Comparison of ENCODE assay signal across 26 cellular contexts in the genomic region with DNA sequence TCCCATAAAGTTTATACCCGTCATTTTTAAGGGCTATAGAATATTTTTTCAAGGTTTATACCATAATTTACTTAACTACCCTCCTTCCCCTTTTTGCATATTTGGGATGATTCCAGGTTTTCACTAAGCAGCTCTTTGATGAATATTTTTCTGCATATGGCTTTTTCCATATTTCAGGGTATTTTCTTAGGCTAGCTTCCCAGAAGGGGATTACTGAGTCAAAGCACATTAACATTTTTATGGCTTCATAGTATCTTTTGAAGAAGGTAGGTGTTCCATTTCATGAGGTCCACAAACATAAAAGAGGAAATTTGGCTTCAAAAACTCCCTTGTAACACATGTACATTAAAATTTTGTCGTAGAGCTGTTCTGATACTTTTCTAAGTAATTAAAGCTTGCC. TPM values are rescaled to one million over a fixed set of nuclear protein-coding genes. Genes with fewer than 3 reads are reported as not detected.
DNase-seq lines count a peak whose midpoint lies in the region; ATAC-seq and TF ChIP-seq lines count a peak whose summit lies in the region.
"Had no signal": no experiment of that assay in that cellular context is flagged by ENCODE, and none has a peak within 500 bp of the region (broad histone marks: within the 10 kb centered on the region; RNA-seq: fewer than 3 reads in every experiment).

No MANE protein-coding gene starts in this region.

- no peak overlapping the region for H3K4me2 ChIP-seq in SK-N-SH
- H3K4me2 ChIP-seq: BLaER1, GM23338 had no signal

- no peak overlapping the region for H3K9ac ChIP-seq in SK-N-SH
- H3K9ac ChIP-seq: BLaER1 had no signal

- H3K27ac ChIP-seq in SK-N-SH (ENCODE audit: low read depth in 2 of 2, low read length in 1 of 2) (peak overlapping the region in 1 of 2 experiments; percentile 58; a peak in 1 of 4 replicates), right lobe of liver (no peak overlapping the region)
- H3K27ac ChIP-seq: BLaER1, colonic mucosa, psoas muscle, skin epidermis, VCaP had no signal

- peaks cover 62% of the 10 kb centered on the region for H3K4me1 Mint-ChIP-seq in nephron
- H3K4me1 Mint-ChIP-seq: activated CD8-positive, alpha-beta memory T cell treated with anti-CD3 and anti-CD28 coated beads, Interleukin-2, amount 10 ng/mL, durations not matched to agents 7 days and 5 days; activated naive CD4-positive, alpha-beta T cell treated with anti-CD3 and anti-CD28 coated beads, Interleukin-2, amount 50 U/mL, for 24 hours had no signal

- H3K36me3 Mint-ChIP-seq in nephron (ENCODE audit: low read depth) = no peaks in the 10 kb centered on the region
- H3K36me3 Mint-ChIP-seq: activated CD8-positive, alpha-beta memory T cell treated with anti-CD3 and anti-CD28 coated beads, Interleukin-2, amount 10 ng/mL, durations not matched to agents 7 days and 5 days; activated naive CD4-positive, alpha-beta T cell treated with anti-CD3 and anti-CD28 coated beads, Interleukin-2, amount 50 U/mL, for 24 hours had no signal

- H3K9me3 Mint-ChIP-seq in nephron = no peaks in the 10 kb centered on the region
- H3K9me3 Mint-ChIP-seq: activated naive CD4-positive, alpha-beta T cell treated with anti-CD3 and anti-CD28 coated beads, Interleukin-2, amount 50 U/mL, for 24 hours; effector memory CD8-positive, alpha-beta T cell; GM23338; T-helper 2 cell treated with Interferon-gamma antibody and Interleukin-4, amounts not matched to agents 5 μg/mL and 100 μg/mL, for 36 hours had no signal

- peak overlapping the region; percentile 94 to 99 (median 95) for H3K27ac Mint-ChIP-seq in nephron
- H3K27ac Mint-ChIP-seq: activated CD8-positive, alpha-beta memory T cell treated with anti-CD3 and anti-CD28 coated beads, Interleukin-2, amount 10 ng/mL, durations not matched to agents 7 days and 5 days; activated naive CD4-positive, alpha-beta T cell treated with anti-CD3 and anti-CD28 coated beads, Interleukin-2, amount 50 U/mL, for 24 hours; effector memory CD8-positive, alpha-beta T cell; GM23338; T-helper 2 cell treated with Interferon-gamma antibody and Interleukin-4, amounts not matched to agents 5 μg/mL and 100 μg/mL, for 36 hours had no signal

- no peak overlapping the region for H2AFZ ChIP-seq in SK-N-SH (ENCODE audit: low read depth)

- TF ChIP-seq EP300 in SK-N-SH (IDR thresholded peaks at IDR 0.05; ENCODE audit: borderline replicate concordance in 1 of 2, low read depth in 1 of 2, low read length in 1 of 2) = 0 out of 4 replicates have a peak, but pooled peaks of 1 of the 2 experiments have one; percentile 19

- no peak for ATAC-seq in right lobe of liver
- ATAC-seq: activated CD8-positive, alpha-beta memory T cell treated with anti-CD3 and anti-CD28 coated beads, Interleukin-2, amount 10 ng/mL, durations not matched to agents 7 days and 5 days; effector memory CD8-positive, alpha-beta T cell; GM23338; psoas muscle had no signal

- peaks cover 0 to 13% of the 10 kb centered on the region in 2 experiments; a peak in 1 of 4 replicates for H3K4me1 ChIP-seq in SK-N-SH (ENCODE audit: control insufficient read depth in 1 of 2, insufficient read depth in 2 of 2, low read depth in 1 of 2, low read length in 1 of 2)
- H3K4me1 ChIP-seq in right lobe of liver = no peaks in the 10 kb centered on the region
- H3K4me1 ChIP-seq: BLaER1, colonic mucosa, psoas muscle had no signal

- no peak overlapping the region for H3K4me3 ChIP-seq in SK-N-SH (ENCODE audit: low read depth in 2 of 2, low read length in 1 of 2)
- H3K4me3 ChIP-seq in choroid plexus epithelial cell (ENCODE audit: low read depth, low read length) = no peak overlapping the region
- no peak overlapping the region for H3K4me3 ChIP-seq in right lobe of liver
- H3K4me3 ChIP-seq: BLaER1, colonic mucosa, GM23338, psoas muscle, skin epidermis had no signal

- H3K9me2 ChIP-seq in SK-N-SH = no peaks in the 10 kb centered on the region

- no peaks in the 10 kb centered on the region for H3K9me3 ChIP-seq in SK-N-SH
- no peaks in the 10 kb centered on the region for H3K9me3 ChIP-seq in right lobe of liver
- H3K9me3 ChIP-seq: BLaER1, colonic mucosa, psoas muscle had no signal

- no peaks in the 10 kb centered on the region for H3K36me3 ChIP-seq in SK-N-SH (replicated peaks in 1 of 2; ENCODE audit: control insufficient read depth in 1 of 2, insufficient read depth in 2 of 2, low read length in 1 of 2)
- H3K36me3 ChIP-seq in right lobe of liver = no peaks in the 10 kb centered on the region
- H3K36me3 ChIP-seq: BLaER1, colonic mucosa had no signal

- H3K27me3 Mint-ChIP-seq in nephron (ENCODE audit: low read depth) = peaks cover 7% of the 10 kb centered on the region
- H3K27me3 Mint-ChIP-seq: activated naive CD4-positive, alpha-beta T cell treated with anti-CD3 and anti-CD28 coated beads, Interleukin-2, amount 50 U/mL, for 24 hours had no signal

- TF ChIP-seq CTCF in SK-N-SH (IDR thresholded peaks at IDR 0.05) (no peak), choroid plexus epithelial cell (conservative IDR thresholded peaks at IDR 0.05; ENCODE audit: low read depth, low read length) (no peak), nephron (IDR thresholded peaks at IDR 0.05; ENCODE audit: unreplicated experiment in 3 of 3) (no peak), right lobe of liver (IDR thresholded peaks at IDR 0.05) (no peak)

- H3K4me3 Mint-ChIP-seq in nephron = no peak overlapping the region
- H3K4me3 Mint-ChIP-seq: activated CD8-positive, alpha-beta memory T cell treated with anti-CD3 and anti-CD28 coated beads, Interleukin-2, amount 10 ng/mL, durations not matched to agents 7 days and 5 days; activated naive CD4-positive, alpha-beta T cell treated with anti-CD3 and anti-CD28 coated beads, Interleukin-2, amount 50 U/mL, for 24 hours; effector memory CD8-positive, alpha-beta T cell; GM23338; T-helper 2 cell treated with Interferon-gamma antibody and Interleukin-4, amounts not matched to agents 5 μg/mL and 100 μg/mL, for 36 hours had no signal

- no peak for TF ChIP-seq POLR2A in right lobe of liver (IDR thresholded peaks at IDR 0.05)

- CTCF ChIA-PET in SK-N-SH (lab: Yijun Ruan, JAX) = interaction anchor here (0.6 to 0.9 kb wide), 2 partner anchors 69 to 211 kb away, joined by 3 read pairs; no protein-coding TSS in a partner anchor

- no peaks in the 10 kb centered on the region for H3K79me2 ChIP-seq in SK-N-SH (ENCODE audit: insufficient read depth)

- intact Hi-C loops in right lobe of liver (cut with DNase I) = no loop called here

- peak; percentile 55 for DNase-seq in HCEC 1CT
- no peak for DNase-seq in SK-N-SH
- DNase-seq in choroid plexus epithelial cell (ENCODE audit: low read depth) = peak; percentile 64
- DNase-seq in iPS-NIHi11 (ENCODE audit: low spot score) = no peak
- no peak for DNase-seq in right lobe of liver
- DNase-seq in activated CD4-positive, alpha-beta T cell treated with anti-CD3 and anti-CD28 coated beads for 4 hours = no peak
- DNase-seq in SW480 (ENCODE audit: low spot score) = no peak
- DNase-seq: activated CD4-positive, alpha-beta T cell treated with anti-CD3 and anti-CD28 coated beads, Interleukin-2, amount 50 U/mL, for 1 hour; activated CD8-positive, alpha-beta memory T cell treated with anti-CD3 and anti-CD28 coated beads, Interleukin-2, amount 10 ng/mL, durations not matched to agents 7 days and 5 days; colonic mucosa; effector memory CD8-positive, alpha-beta T cell; glutamatergic neuron; Karpas-422; mammary epithelial cell; NCI-H1092; NCI-H1930; psoas muscle; stimulated activated CD4-positive, alpha-beta T cell treated with anti-CD3 and anti-CD28 coated beads, Interleukin-2, amount 100 ng/mL, for 24 hours; substantia nigra had no signal

- H4K20me1 ChIP-seq in SK-N-SH (ENCODE audit: insufficient read depth) = no peaks in the 10 kb centered on the region
- H4K20me1 ChIP-seq: BLaER1 had no signal

- H3K27me3 ChIP-seq in SK-N-SH (ENCODE audit: insufficient read depth) (no peaks in the 10 kb centered on the region), right lobe of liver (no peaks in the 10 kb centered on the region)
- H3K27me3 ChIP-seq: BLaER1, colonic mucosa had no signal

- 34% methylated on average over 2 of the region's 2 CpGs for WGBS in SK-N-SH (ENCODE audit: low lambda C conversion rate)
- 46% methylated on average over 2 of the region's 2 CpGs for WGBS in right lobe of liver (ENCODE audit: insufficient coverage, low coverage, low lambda C conversion rate, missing lambda C conversion rate)

- TF ChIP-seq RAD21 in SK-N-SH (IDR thresholded peaks at IDR 0.05; ENCODE audit: low read length) = no peak

- POLR2A ChIA-PET in SK-N-SH (lab: Yijun Ruan, JAX) = no interaction called here

- H3F3A ChIP-seq in SK-N-SH (replicated peaks; ENCODE audit: insufficient read depth) = peaks cover 6% of the 10 kb centered on the region

TF ChIP-seq in SK-N-SH, 30 proteins besides CTCF, POLR2A, EP300 and RAD21:
- TF ChIP-seq NFIC (IDR thresholded peaks at IDR 0.05; ENCODE audit: borderline replicate concordance) (peak; percentile 62; the same call in 1 of the 2 replicates), TCF12 (IDR thresholded peaks at IDR 0.05) (peak; percentile 60; the same call in 1 of the 2 replicates), FOXM1 (IDR thresholded peaks at IDR 0.05; ENCODE audit: low read depth) (no peak), GABPA (IDR thresholded peaks at IDR 0.05; ENCODE audit: low read depth) (no peak)
- TF ChIP-seq, protein P1, sequence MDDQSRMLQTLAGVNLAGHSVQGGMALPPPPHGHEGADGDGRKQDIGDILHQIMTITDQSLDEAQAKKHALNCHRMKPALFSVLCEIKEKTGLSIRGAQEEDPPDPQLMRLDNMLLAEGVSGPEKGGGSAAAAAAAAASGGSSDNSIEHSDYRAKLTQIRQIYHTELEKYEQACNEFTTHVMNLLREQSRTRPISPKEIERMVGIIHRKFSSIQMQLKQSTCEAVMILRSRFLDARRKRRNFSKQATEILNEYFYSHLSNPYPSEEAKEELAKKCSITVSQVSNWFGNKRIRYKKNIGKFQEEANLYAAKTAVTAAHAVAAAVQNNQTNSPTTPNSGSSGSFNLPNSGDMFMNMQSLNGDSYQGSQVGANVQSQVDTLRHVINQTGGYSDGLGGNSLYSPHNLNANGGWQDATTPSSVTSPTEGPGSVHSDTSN (IDR thresholded peaks at IDR 0.05) = 0 out of 2 replicates have a peak, but pooled peaks have one; percentile 6

RNA-seq across cellular contexts. Expression of a gene that starts 14.6 kb away (rescaled TPM):
- polyA plus RNA-seq in SK-N-SH (2012; rRNA removed) = 0.76 and 0.84 TPM in 2 replicates
- polyA plus RNA-seq in SK-N-SH (2012; cell fraction: cytosol; rRNA removed) = 0.55 and 0.72 TPM in 2 replicates
- 1.3 and 2.5 TPM in 2 replicates for polyA plus RNA-seq in SK-N-SH (2012; cell fraction: nucleus; rRNA removed)
- under 1 TPM in 4 of 6 experiments, not detected in 2; 0.07 to 0.58 (median 0.11) TPM for total RNA-seq in right lobe of liver
- polyA plus RNA-seq: mammary epithelial cell had no signal

Comparison
In these comparisons a context has a peak if more than half of its experiments do, and no peak if none do; other contexts are left out.
1. DNase-seq: peak in HCEC 1CT (single experiment) and choroid plexus epithelial cell (single experiment); none in SK-N-SH (single experiment), iPS-NIHi11 (single experiment), right lobe of liver (0 of 3), activated CD4-positive, alpha-beta T cell treated with anti-CD3 and anti-CD28 coated beads for 4 hours (0 of 2) and SW480 (single experiment).